22 cellular contexts compared by ENCODE assay signal in genomic region chr13:42816538-42816937, GRCh38. TPM values are rescaled to one million over a fixed set of nuclear protein-coding genes. Genes with fewer than 3 reads are reported as not detected.
DNase-seq lines count a peak whose midpoint lies in the region; ATAC-seq and TF ChIP-seq lines count a peak whose summit lies in the region.
"Had no signal": no experiment of that assay in that cellular context is flagged by ENCODE, and none has a peak within 500 bp of the region (broad histone marks: within the 10 kb centered on the region; RNA-seq: fewer than 3 reads in every experiment).

No MANE protein-coding gene starts in this region.

- in situ Hi-C loops in mammary epithelial cell (cut with MboI; ENCODE audit: low sequenced_read_pairs in 2 of 2): no loop called here

- H3K9me2 ChIP-seq in PC-3 (replicated peaks; ENCODE audit: low read length): no peaks in the 10 kb centered on the region

- H3K4me2 ChIP-seq in mammary epithelial cell (ENCODE audit: insufficient read depth, low read depth, low read length) (no peak overlapping the region), PC-3 (ENCODE audit: low read length) (no peak overlapping the region)

- ATAC-seq in PC-3: no peak
- no peak for ATAC-seq in GM18505 (IDR thresholded peaks at IDR 0.05; ENCODE audit: unreplicated experiment)
- no peak for ATAC-seq in T-helper 17 cell
- ATAC-seq: activated CD8-positive, alpha-beta T cell treated with anti-CD3 and anti-CD28 coated beads, Interleukin-2, amount 10 ng/mL, durations not matched to agents 7 days and 5 days; naive thymus-derived CD4-positive, alpha-beta T cell had no signal

- H3K4me3 ChIP-seq in mammary epithelial cell (replicated peaks in 1 of 3; ENCODE audit: insufficient read depth in 1 of 3, low read depth in 2 of 3, low read length in 3 of 3) (no peak overlapping the region), breast epithelium (no peak overlapping the region), PC-3 (ENCODE audit: low read length) (no peak overlapping the region), foreskin fibroblast (ENCODE audit: low read depth in 1 of 2, low read length in 2 of 2) (no peak overlapping the region), spleen (no peak overlapping the region)
- H3K4me3 ChIP-seq: esophagus muscularis mucosa, thoracic aorta had no signal

- peaks cover 37% of the 10 kb centered on the region for H3K27me3 Mint-ChIP-seq in T-helper 17 cell

- peak; percentile 23 to 25 for TF ChIP-seq CTCF in mammary epithelial cell (conservative IDR thresholded peaks at IDR 0.05 in 1 of 2, IDR thresholded peaks at IDR 0.05 in 1 of 2; ENCODE audit: extremely low read depth in 1 of 2, insufficient read depth in 1 of 2, low read depth in 1 of 2, low read length in 2 of 2)
- no peak for TF ChIP-seq CTCF in breast epithelium (IDR thresholded peaks at IDR 0.05)
- peak; percentile 27; the same call in 1 of the 2 replicates for TF ChIP-seq CTCF in PC-3 (conservative IDR thresholded peaks at IDR 0.05; ENCODE audit: low read depth, low read length)
- peak; percentile 7 for TF ChIP-seq CTCF in foreskin fibroblast (IDR thresholded peaks at IDR 0.05; ENCODE audit: low read depth, low read length)
- no peak for TF ChIP-seq CTCF in spleen (IDR thresholded peaks at IDR 0.05 in 8 of 11, conservative IDR thresholded peaks at IDR 0.05 in 3 of 11)

- H3K27ac ChIP-seq in mammary epithelial cell (ENCODE audit: insufficient read depth, low read depth, low read length) (no peak overlapping the region), breast epithelium (no peak overlapping the region), PC-3 (ENCODE audit: low read length) (no peak overlapping the region), spleen (no peak overlapping the region)
- H3K27ac ChIP-seq: esophagus muscularis mucosa, thoracic aorta had no signal

- H2AFZ ChIP-seq in mammary epithelial cell (ENCODE audit: low read depth, low read length): no peak overlapping the region
- no peak overlapping the region for H2AFZ ChIP-seq in PC-3 (ENCODE audit: low read length)

- POLR2A ChIA-PET in PC-3 (lab: Charles Lee; ENCODE audit: unreplicated experiment): no interaction called here

- no peaks in the 10 kb centered on the region for H3K4me1 Mint-ChIP-seq in T-helper 17 cell
- H3K4me1 Mint-ChIP-seq: naive thymus-derived CD4-positive, alpha-beta T cell had no signal

- BruUV-seq in mammary epithelial cell (replicated peaks; lab: Mats Ljungman, UMichigan): no TSS peak
- no TSS peak for BruUV-seq in PC-3 (replicated peaks; lab: Mats Ljungman, UMichigan)

- H3K27ac Mint-ChIP-seq in T-helper 17 cell: no peak overlapping the region
- H3K27ac Mint-ChIP-seq: activated CD8-positive, alpha-beta T cell treated with anti-CD3 and anti-CD28 coated beads, Interleukin-2, amount 10 ng/mL, durations not matched to agents 7 days and 5 days; activated naive CD8-positive, alpha-beta T cell; naive thymus-derived CD4-positive, alpha-beta T cell had no signal

- no peak for TF ChIP-seq POLR2A in breast epithelium (IDR thresholded peaks at IDR 0.05)
- TF ChIP-seq POLR2A in GM18505 (IDR thresholded peaks at IDR 0.05; ENCODE audit: borderline replicate concordance, extremely low read depth, insufficient read depth, insufficient read length): no peak
- TF ChIP-seq POLR2A in spleen (IDR thresholded peaks at IDR 0.05): no peak

- H3F3A ChIP-seq in PC-3 (ENCODE audit: low read length, unreplicated experiment): no peaks in the 10 kb centered on the region

- peaks cover 4% of the 10 kb centered on the region for H3K36me3 Mint-ChIP-seq in T-helper 17 cell (ENCODE audit: low read depth)
- H3K36me3 Mint-ChIP-seq: brain had no signal

- H3K36me3 ChIP-seq in mammary epithelial cell (ENCODE audit: insufficient read depth, low read length): no peaks in the 10 kb centered on the region
- no peaks in the 10 kb centered on the region for H3K36me3 ChIP-seq in breast epithelium
- H3K36me3 ChIP-seq in PC-3 (ENCODE audit: low read depth, low read length): no peaks in the 10 kb centered on the region
- H3K36me3 ChIP-seq in spleen: no peaks in the 10 kb centered on the region
- H3K36me3 ChIP-seq: esophagus muscularis mucosa, thoracic aorta had no signal

- peaks cover 10% of the 10 kb centered on the region for H3K4me1 ChIP-seq in mammary epithelial cell (ENCODE audit: insufficient read depth, low read length)
- no peaks in the 10 kb centered on the region for H3K4me1 ChIP-seq in breast epithelium
- peaks cover 23% of the 10 kb centered on the region for H3K4me1 ChIP-seq in PC-3 (ENCODE audit: insufficient read depth, low read length)
- no peaks in the 10 kb centered on the region for H3K4me1 ChIP-seq in spleen
- H3K4me1 ChIP-seq: esophagus muscularis mucosa had no signal

- H3K9me3 ChIP-seq in mammary epithelial cell (replicated peaks; ENCODE audit: insufficient read depth, low read length) (peaks cover 7% of the 10 kb centered on the region), breast epithelium (peaks cover 0 to 5% of the 10 kb centered on the region in 2 donors), PC-3 (ENCODE audit: low read length) (no peaks in the 10 kb centered on the region), spleen (peaks cover 0 to 9% (median 2%) of the 10 kb centered on the region in 8 donors), T-helper 17 cell (ENCODE audit: control insufficient read depth, low read length, poor library complexity, severe bottlenecking) (peaks cover 2% of the 10 kb centered on the region)
- H3K9me3 ChIP-seq: esophagus muscularis mucosa, thoracic aorta had no signal

- H3K4me3 Mint-ChIP-seq in T-helper 17 cell: no peak overlapping the region
- H3K4me3 Mint-ChIP-seq: activated CD8-positive, alpha-beta T cell treated with anti-CD3 and anti-CD28 coated beads, Interleukin-2, amount 10 ng/mL, durations not matched to agents 7 days and 5 days; activated naive CD8-positive, alpha-beta T cell; brain; naive thymus-derived CD4-positive, alpha-beta T cell had no signal

- no peaks in the 10 kb centered on the region for H3K27me3 ChIP-seq in mammary epithelial cell (ENCODE audit: insufficient read depth, low read length)
- no peaks in the 10 kb centered on the region for H3K27me3 ChIP-seq in breast epithelium
- no peaks in the 10 kb centered on the region for H3K27me3 ChIP-seq in PC-3 (ENCODE audit: low read length)
- H3K27me3 ChIP-seq in spleen (replicated peaks in 1 of 7): peaks cover 0 to 5% (median 0%) of the 10 kb centered on the region in 7 donors
- H3K27me3 ChIP-seq: esophagus muscularis mucosa had no signal

- H3K79me2 ChIP-seq in mammary epithelial cell (ENCODE audit: insufficient read depth, low read length) (no peaks in the 10 kb centered on the region), PC-3 (ENCODE audit: low read length) (no peaks in the 10 kb centered on the region)

- H3K9ac ChIP-seq in mammary epithelial cell (ENCODE audit: insufficient read depth, low read length): no peak overlapping the region
- H3K9ac ChIP-seq in PC-3 (ENCODE audit: low read length): no peak overlapping the region

- intact Hi-C loops in mammary epithelial cell (cut with micrococcal nuclease) (no loop called here), breast epithelium (cut with DNase I; ENCODE audit: low total_unique reads) (no loop called here), PC-3 (cut with micrococcal nuclease) (no loop called here), spleen (cut with DNase I; ENCODE audit: low total_unique reads) (no loop called here)

- H4K20me1 ChIP-seq in mammary epithelial cell (ENCODE audit: insufficient read depth, low read length): no peaks in the 10 kb centered on the region
- H4K20me1 ChIP-seq in PC-3 (ENCODE audit: low read length): no peaks in the 10 kb centered on the region

- dilution Hi-C loops in mammary epithelial cell (cut with HindIII; ENCODE audit: low sequenced_read_pairs): no loop called here

- CTCF ChIA-PET in mammary epithelial cell (lab: Charles Lee; ENCODE audit: low non-redundant PET) (no interaction called here), PC-3 (lab: Charles Lee) (no interaction called here)

- 100% methylated on average over 2 of the region's 2 CpGs for WGBS in mammary epithelial cell (ENCODE audit: low coverage, missing lambda C conversion rate)
- WGBS in spleen, 5 donors: 91 to 97% (median 94%) methylated on average over 2 of the region's 2 CpGs

- DNase-seq in mammary epithelial cell (no peak), breast epithelium (ENCODE audit: low spot score in 2 of 2) (no peak), PC-3 (no peak), foreskin fibroblast (no peak), spleen (no peak), NCI-H146 (lab: John Stamatoyannopoulos, UW) (no peak), T-helper 17 cell (no peak)
- DNase-seq: activated CD4-positive, CD25-positive, alpha-beta regulatory T cell; activated CD8-positive, alpha-beta T cell treated with anti-CD3 and anti-CD28 coated beads, Interleukin-2, amount 10 ng/mL, durations not matched to agents 7 days and 5 days; activated T-cell treated with anti-CD3 and anti-CD28 coated beads, Interleukin-2, amount 50 U/mL, for 48 hours; KBM-7; naive thymus-derived CD4-positive, alpha-beta T cell; NCI-H1092 treated with DMSO at 0.1 percent for 48 hours; NCI-H524 treated with DMSO at 0.1 percent for 48 hours; OCI-M1 had no signal

RNA-seq across cellular contexts. Expression of gene FAM216B, which starts 35.2 kb away (rescaled TPM):
- total RNA-seq in mammary epithelial cell (not detected), breast epithelium (not detected), PC-3 (2014; rRNA removed) (not detected in 2 replicates), spleen (not detected), T-helper 17 cell (not detected)
- polyA plus RNA-seq in mammary epithelial cell (not detected), spleen (under 1 TPM; 0.04 to 0.16 (median 0.15) TPM)
- not detected for polyA minus RNA-seq in mammary epithelial cell
- total RNA-seq: activated CD8-positive, alpha-beta T cell treated with anti-CD3 and anti-CD28 coated beads, Interleukin-2, amount 10 ng/mL, durations not matched to agents 7 days and 5 days; esophagus muscularis mucosa; lung microvascular endothelial cell; naive thymus-derived CD4-positive, alpha-beta T cell; T-helper 2 cell treated with Interferon-gamma antibody and Interleukin-4, amounts not matched to agents 100 ng/mL and 5 ng/mL, for 36 hours; thoracic aorta had no signal
- polyA plus RNA-seq: naive thymus-derived CD4-positive, alpha-beta T cell had no signal

Comparison
In these comparisons a context has a peak if more than half of its experiments do, and no peak if none do; other contexts are left out.
1. CTCF ChIP-seq: peak in mammary epithelial cell (2 of 2), PC-3 (single experiment) and foreskin fibroblast (single experiment); none in breast epithelium (0 of 3) and spleen (0 of 11).